ENCODE assay signal across 26 cellular contexts in genomic region chr22:35923026-35923425, GRCh38.
A peak's percentile ranks its signal among the peaks of the same experiment; 100 is the strongest.
DNase-seq lines count a peak whose midpoint lies in the region; ATAC-seq and TF ChIP-seq lines count a peak whose summit lies in the region.
"Had no signal": no experiment of that assay in that cellular context is flagged by ENCODE, and none has a peak within 500 bp of the region (broad histone marks: within the 10 kb centered on the region; RNA-seq: fewer than 3 reads in every experiment).

No MANE protein-coding gene starts in this region.

- H3K4me2 ChIP-seq in neural progenitor cell, result no peak overlapping the region

- no peaks in the 10 kb centered on the region for H3F3A ChIP-seq in neural progenitor cell (ENCODE audit: low read depth)

- intact Hi-C loops in MCF 10A (cut with micrococcal nuclease) (loop anchor here (5.0 kb wide), 1 partner anchor 491 kb away; no protein-coding TSS in a partner anchor), breast epithelium (cut with DNase I; ENCODE audit: low total_unique reads) (no loop called here)

- H3K9me3 Mint-ChIP-seq in MCF 10A (ENCODE audit: unreplicated experiment) (no peaks in the 10 kb centered on the region), endothelial cell (ENCODE audit: unreplicated experiment) (no peaks in the 10 kb centered on the region), nephron progenitor cell (no peaks in the 10 kb centered on the region), neural progenitor cell (no peaks in the 10 kb centered on the region)
- H3K9me3 Mint-ChIP-seq: activated CD4-positive, alpha-beta T cell treated with anti-CD3 and anti-CD28 coated beads, Interleukin-2, amount 10 ng/mL, durations not matched to agents 24 days and 14 days; activated naive CD4-positive, alpha-beta T cell treated with anti-CD3 and anti-CD28 coated beads, Interleukin-2, amount 50 U/mL, for 24 hours; memory B cell; naive B cell had no signal

- H3K27ac ChIP-seq in breast epithelium (no peak overlapping the region), neural progenitor cell (no peak overlapping the region)
- H3K27ac ChIP-seq: parathyroid adenoma, SK-N-MC had no signal

- H3K4me3 Mint-ChIP-seq in MCF 10A (ENCODE audit: unreplicated experiment) (no peak overlapping the region), endothelial cell (ENCODE audit: unreplicated experiment) (no peak overlapping the region), nephron progenitor cell (no peak overlapping the region), neural progenitor cell (no peak overlapping the region)
- H3K4me3 Mint-ChIP-seq: activated CD4-positive, alpha-beta T cell treated with anti-CD3 and anti-CD28 coated beads, Interleukin-2, amount 10 ng/mL, durations not matched to agents 24 days and 14 days; activated CD8-positive, alpha-beta memory T cell treated with anti-CD3 and anti-CD28 coated beads, Interleukin-2, amount 10 ng/mL, durations not matched to agents 7 days and 5 days; activated naive CD4-positive, alpha-beta T cell treated with anti-CD3 and anti-CD28 coated beads, Interleukin-2, amount 50 U/mL, for 24 hours; B cell; memory B cell; naive B cell had no signal

- DNase-seq in MCF 10A (ENCODE audit: unreplicated experiment), result no peak
- DNase-seq in breast epithelium (ENCODE audit: low spot score in 2 of 2), result no peak
- DNase-seq in endothelial cell (ENCODE audit: low spot score), result no peak
- DNase-seq in nephron progenitor cell, result no peak
- no peak for DNase-seq in neural progenitor cell (ENCODE audit: low spot score)
- DNase-seq in SW 1271 (lab: John Stamatoyannopoulos, UW), result no peak
- DNase-seq in activated CD4-positive, alpha-beta T cell treated with anti-CD3 and anti-CD28 coated beads for 4 hours, result no peak
- DNase-seq: activated CD4-positive, alpha-beta T cell treated with anti-CD3 and anti-CD28 coated beads, Interleukin-2, amount 10 ng/mL, durations not matched to agents 24 days and 14 days; activated CD8-positive, alpha-beta memory T cell treated with anti-CD3 and anti-CD28 coated beads, Interleukin-2, amount 10 ng/mL, durations not matched to agents 7 days and 5 days; aorta; cerebellar nuclear complex; DMS53; GDM1; heart left ventricle; naive B cell; NCI-H1694 treated with DMSO at 0.1 percent for 48 hours; RPMI8226; stimulated activated naive CD8-positive, alpha-beta T cell treated with anti-CD3 and anti-CD28 coated beads, Interleukin-15, Interleukin-2, amounts not matched to agents 100 U/mL and 50 U/mL, for 24 hours; thyroid gland had no signal

- H3K9me3 ChIP-seq in breast epithelium (no peaks in the 10 kb centered on the region), neural progenitor cell (ENCODE audit: low read depth) (no peaks in the 10 kb centered on the region)
- H3K9me3 ChIP-seq: heart left ventricle, right atrium auricular region, thyroid gland had no signal

- no peak overlapping the region for H3K9ac ChIP-seq in neural progenitor cell
- H3K9ac ChIP-seq: parathyroid adenoma had no signal

- peaks cover 15% of the 10 kb centered on the region for H3K4me1 Mint-ChIP-seq in MCF 10A (ENCODE audit: insufficient read depth, unreplicated experiment)
- peaks cover 17% of the 10 kb centered on the region for H3K4me1 Mint-ChIP-seq in endothelial cell (ENCODE audit: unreplicated experiment)
- peaks cover 44% of the 10 kb centered on the region for H3K4me1 Mint-ChIP-seq in nephron progenitor cell
- peaks cover 16% of the 10 kb centered on the region for H3K4me1 Mint-ChIP-seq in neural progenitor cell
- H3K4me1 Mint-ChIP-seq: B cell, memory B cell, naive B cell had no signal

- CTCF ChIA-PET in MCF 10A (lab: Yijun Ruan, JAX), result interaction anchor here (0.5 to 4.1 kb wide), 15 partner anchors 14 to 546 kb away, joined by 3 to 31 read pairs (median 3); no protein-coding TSS in a partner anchor

- H3K36me3 Mint-ChIP-seq in MCF 10A (ENCODE audit: insufficient read depth, unreplicated experiment), result no peaks in the 10 kb centered on the region
- no peaks in the 10 kb centered on the region for H3K36me3 Mint-ChIP-seq in endothelial cell (ENCODE audit: low read depth, unreplicated experiment)
- H3K36me3 Mint-ChIP-seq in nephron progenitor cell (ENCODE audit: low read depth), result peaks cover 4% of the 10 kb centered on the region
- H3K36me3 Mint-ChIP-seq in neural progenitor cell, result peaks cover 3% of the 10 kb centered on the region
- H3K36me3 Mint-ChIP-seq: activated CD8-positive, alpha-beta memory T cell treated with anti-CD3 and anti-CD28 coated beads, Interleukin-2, amount 10 ng/mL, durations not matched to agents 7 days and 5 days; activated naive CD4-positive, alpha-beta T cell treated with anti-CD3 and anti-CD28 coated beads, Interleukin-2, amount 50 U/mL, for 24 hours; memory B cell; naive B cell had no signal

- no peak for TF ChIP-seq POLR2A in breast epithelium (IDR thresholded peaks at IDR 0.05)

- no peak for ATAC-seq in GM21390 (IDR thresholded peaks at IDR 0.05; ENCODE audit: unreplicated experiment)
- ATAC-seq: activated CD8-positive, alpha-beta memory T cell treated with anti-CD3 and anti-CD28 coated beads, Interleukin-2, amount 10 ng/mL, durations not matched to agents 7 days and 5 days; stimulated activated naive CD8-positive, alpha-beta T cell treated with anti-CD3 and anti-CD28 coated beads, Interleukin-15, Interleukin-2, amounts not matched to agents 100 U/mL and 50 U/mL, for 24 hours had no signal

- H3K36me3 ChIP-seq in breast epithelium (no peaks in the 10 kb centered on the region), neural progenitor cell (no peaks in the 10 kb centered on the region)
- H3K36me3 ChIP-seq: heart left ventricle, right atrium auricular region, thyroid gland had no signal

- TF ChIP-seq CTCF in MCF 10A (IDR thresholded peaks at IDR 0.05; ENCODE audit: unreplicated experiment) (no peak), breast epithelium (IDR thresholded peaks at IDR 0.05) (no peak), endothelial cell (IDR thresholded peaks at IDR 0.05; ENCODE audit: unreplicated experiment) (no peak), nephron progenitor cell (IDR thresholded peaks at IDR 0.05) (no peak), neural progenitor cell (IDR thresholded peaks at IDR 0.05) (no peak)

- H3K27me3 ChIP-seq in breast epithelium (no peaks in the 10 kb centered on the region), neural progenitor cell (no peaks in the 10 kb centered on the region)
- H3K27me3 ChIP-seq: heart left ventricle, right atrium auricular region, thyroid gland had no signal

- POLR2A ChIA-PET in MCF 10A (lab: Yijun Ruan, JAX), result interaction anchor here (2.0 to 2.1 kb wide), 2 partner anchors 27 to 296 kb away, joined by 5 to 6 read pairs; no protein-coding TSS in a partner anchor

- peaks cover 79% of the 10 kb centered on the region for H3K79me2 ChIP-seq in neural progenitor cell (ENCODE audit: low read depth)

- peaks cover 29% of the 10 kb centered on the region for H4K20me1 ChIP-seq in neural progenitor cell (ENCODE audit: low read depth)

- H3K27ac Mint-ChIP-seq in MCF 10A (ENCODE audit: low read depth, unreplicated experiment) (peak overlapping the region; percentile 40), endothelial cell (ENCODE audit: unreplicated experiment) (peak overlapping the region; percentile 64), nephron progenitor cell (peak overlapping the region; percentile 36), neural progenitor cell (no peak overlapping the region)
- H3K27ac Mint-ChIP-seq: activated CD4-positive, alpha-beta T cell treated with anti-CD3 and anti-CD28 coated beads, Interleukin-2, amount 10 ng/mL, durations not matched to agents 24 days and 14 days; activated CD8-positive, alpha-beta memory T cell treated with anti-CD3 and anti-CD28 coated beads, Interleukin-2, amount 10 ng/mL, durations not matched to agents 7 days and 5 days; activated naive CD4-positive, alpha-beta T cell treated with anti-CD3 and anti-CD28 coated beads, Interleukin-2, amount 50 U/mL, for 24 hours; B cell; memory B cell had no signal

- H3K4me3 ChIP-seq in breast epithelium (no peak overlapping the region), neural progenitor cell (no peak overlapping the region)
- H3K4me3 ChIP-seq: heart left ventricle, right atrium auricular region, SK-N-MC, thyroid gland had no signal

- peaks cover 0 to 4% of the 10 kb centered on the region in 2 donors for H3K4me1 ChIP-seq in breast epithelium
- H3K4me1 ChIP-seq in neural progenitor cell, result peaks cover 10% of the 10 kb centered on the region

- no TSS peak for BruUV-seq in MCF 10A (replicated peaks; lab: Mats Ljungman, UMichigan)

- no peak overlapping the region for H2AFZ ChIP-seq in neural progenitor cell (replicated peaks)
- H2AFZ ChIP-seq: parathyroid adenoma had no signal

- H3K27me3 Mint-ChIP-seq in MCF 10A (ENCODE audit: insufficient read depth, unreplicated experiment) (no peaks in the 10 kb centered on the region), endothelial cell (ENCODE audit: unreplicated experiment) (no peaks in the 10 kb centered on the region), nephron progenitor cell (ENCODE audit: low read depth, poor library complexity) (no peaks in the 10 kb centered on the region), neural progenitor cell (ENCODE audit: insufficient read depth, low read depth) (peaks cover 2% of the 10 kb centered on the region)
- H3K27me3 Mint-ChIP-seq: activated CD4-positive, alpha-beta T cell treated with anti-CD3 and anti-CD28 coated beads, Interleukin-2, amount 10 ng/mL, durations not matched to agents 24 days and 14 days; activated naive CD4-positive, alpha-beta T cell treated with anti-CD3 and anti-CD28 coated beads, Interleukin-2, amount 50 U/mL, for 24 hours had no signal
